ENCODE assay signal across 8 cellular contexts in genomic region chr1:213020016-213020415, GRCh38.
"Had no signal": no experiment of that assay in that cellular context is flagged by ENCODE, and none has a peak within 500 bp of the region (broad histone marks: within the 10 kb centered on the region; RNA-seq: fewer than 3 reads in every experiment).

No MANE protein-coding gene starts in this region.

- ATAC-seq: GM12878 had no signal

- DNase-seq: GDM1, GF-D8 had no signal

- H3K4me3 ChIP-seq: GM12878 had no signal

- FAIRE-seq: G401.6, GM12878, GM12891, GM12892, GM18507, GM19239 had no signal
